Comparison of ENCODE assay signal across 8 cellular contexts in genomic region chr5:181159286-181160143, GRCh38. TPM values are rescaled to one million over a fixed set of nuclear protein-coding genes. Genes with fewer than 3 reads are reported as not detected.
DNase-seq lines count a peak whose midpoint lies in the region; ATAC-seq and TF ChIP-seq lines count a peak whose summit lies in the region.

No MANE protein-coding gene starts in this region.

- H3K27me3 ChIP-seq in esophagus muscularis mucosa, result peaks cover 0 to 35% (median 4%) of the 10 kb centered on the region in 4 donors

- H3K9me3 ChIP-seq in esophagus muscularis mucosa, result no peaks in the 10 kb centered on the region

- TF ChIP-seq EP300 in esophagus muscularis mucosa (IDR thresholded peaks at IDR 0.05), result no peak

- H3K4me1 ChIP-seq in esophagus muscularis mucosa, result peaks cover 7 to 21% (median 19%) of the 10 kb centered on the region in 4 donors

- BruUV-seq in Calu3 (replicated peaks; lab: Mats Ljungman, UMichigan), result no TSS peak

- H3K4me3 ChIP-seq in esophagus muscularis mucosa, result no peak overlapping the region

- H3K27me3 Mint-ChIP-seq in Calu3 (ENCODE audit: unreplicated experiment), result peaks cover 32% of the 10 kb centered on the region
- H3K27me3 Mint-ChIP-seq in natural killer cell treated with Interleukin-12 subunit alpha and Interleukin-12 subunit beta and Interleukin-15 and Interleukin-18, amount 100 ng/mL, for 72 hours, result peaks cover 5 to 7% of the 10 kb centered on the region in 2 donors

- no peak for TF ChIP-seq POLR2A in esophagus muscularis mucosa (IDR thresholded peaks at IDR 0.05; ENCODE audit: low read depth)

- TF ChIP-seq CTCF in Calu3 (IDR thresholded peaks at IDR 0.05; ENCODE audit: unreplicated experiment) (peak; percentile 62), esophagus muscularis mucosa (IDR thresholded peaks at IDR 0.05) (peak; percentile 82 to 88 (median 83))

- peak overlapping the region; percentile 46 for H3K27ac Mint-ChIP-seq in Calu3 (ENCODE audit: unreplicated experiment)
- H3K27ac Mint-ChIP-seq in natural killer cell treated with Interleukin-12 subunit alpha and Interleukin-12 subunit beta and Interleukin-15 and Interleukin-18, amount 100 ng/mL, for 72 hours, result peak overlapping the region; percentile 58 to 94

- intact Hi-C loops in Calu3 (cut with micrococcal nuclease; ENCODE audit: unreplicated experiment) (loop anchor here (2.0 to 5.0 kb wide), 3 partner anchors 115 to 377 kb away; no protein-coding TSS in a partner anchor), esophagus muscularis mucosa (cut with DNase I) (loop anchor here (5.0 to 10.0 kb wide), 2 partner anchors 292 to 375 kb away; no protein-coding TSS in a partner anchor)

- WGBS in esophagus muscularis mucosa, result 58% methylated on average over 20 of the region's 20 CpGs

- H3K4me3 Mint-ChIP-seq in Calu3 (ENCODE audit: low read depth, unreplicated experiment), result no peak overlapping the region
- peak overlapping the region; percentile 80 for H3K4me3 Mint-ChIP-seq in natural killer cell treated with Interleukin-12 subunit alpha and Interleukin-12 subunit beta and Interleukin-15 and Interleukin-18, amount 100 ng/mL, for 72 hours

- H3K36me3 Mint-ChIP-seq in Calu3 (ENCODE audit: insufficient read depth, unreplicated experiment), result peaks cover 6% of the 10 kb centered on the region
- H3K36me3 Mint-ChIP-seq in natural killer cell treated with Interleukin-12 subunit alpha and Interleukin-12 subunit beta and Interleukin-15 and Interleukin-18, amount 100 ng/mL, for 72 hours, result no peaks in the 10 kb centered on the region

- CTCF ChIA-PET in Calu3 (lab: Charles Lee), result interaction anchor here (0.5 kb wide), 1 partner anchor 293 kb away, joined by 3 read pairs; no protein-coding TSS in a partner anchor

- peaks cover 14% of the 10 kb centered on the region for H3K4me1 Mint-ChIP-seq in Calu3 (ENCODE audit: low read depth, unreplicated experiment)
- H3K4me1 Mint-ChIP-seq in natural killer cell treated with Interleukin-12 subunit alpha and Interleukin-12 subunit beta and Interleukin-15 and Interleukin-18, amount 100 ng/mL, for 72 hours (ENCODE audit: low read depth in 2 of 2), result peaks cover 22 to 26% of the 10 kb centered on the region in 2 donors

- peak; percentile 66 for ATAC-seq in GM21526 (IDR thresholded peaks at IDR 0.05; ENCODE audit: low FRiP score, unreplicated experiment)
- ATAC-seq in natural killer cell treated with Interleukin-12 subunit alpha and Interleukin-12 subunit beta and Interleukin-15 and Interleukin-18, amount 100 ng/mL, for 72 hours, result peak; percentile 78 to 79
- ATAC-seq in stimulated activated naive CD8-positive, alpha-beta T cell treated with anti-CD3 and anti-CD28 coated beads, Interleukin-15, Interleukin-2, amounts not matched to agents 100 U/mL and 50 U/mL, for 24 hours, result peak; percentile 65

- H3K27ac ChIP-seq in esophagus muscularis mucosa (replicated peaks in 1 of 4), result peak overlapping the region; percentile 65 to 83 (median 76)

- peak; percentile 95 for DNase-seq in Calu3
- DNase-seq in HuH-7.5 (ENCODE audit: low spot score), result peak; percentile 92
- peak; percentile 94 for DNase-seq in OCI-M1 (lab: John Stamatoyannopoulos, UW)
- DNase-seq in activated T-cell treated with anti-CD3 and anti-CD28 coated beads for 4 hours, result peak; percentile 95
- DNase-seq in esophagus muscularis mucosa (ENCODE audit: extremely low spot score), result peak; percentile 96
- peak; percentile 84 for DNase-seq in natural killer cell treated with Interleukin-12 subunit alpha and Interleukin-12 subunit beta and Interleukin-15 and Interleukin-18, amount 100 ng/mL, for 72 hours (ENCODE audit: low spot score)
- peak; percentile 95 for DNase-seq in stimulated activated naive CD8-positive, alpha-beta T cell treated with anti-CD3 and anti-CD28 coated beads, Interleukin-15, Interleukin-2, amounts not matched to agents 100 U/mL and 50 U/mL, for 24 hours

- no peaks in the 10 kb centered on the region for H3K36me3 ChIP-seq in esophagus muscularis mucosa

- no peaks in the 10 kb centered on the region for H3K9me3 Mint-ChIP-seq in Calu3 (ENCODE audit: low read depth, unreplicated experiment)
- peaks cover 4% of the 10 kb centered on the region for H3K9me3 Mint-ChIP-seq in natural killer cell treated with Interleukin-12 subunit alpha and Interleukin-12 subunit beta and Interleukin-15 and Interleukin-18, amount 100 ng/mL, for 72 hours

RNA-seq across cellular contexts. Expression of gene OR2V2, which starts 12.1 kb away (rescaled TPM):
- total RNA-seq in Calu3 (2022) (not detected in 2 replicates), esophagus muscularis mucosa (not detected)
- not detected for total RNA-seq in natural killer cell treated with Interleukin-12 subunit alpha and Interleukin-12 subunit beta and Interleukin-15 and Interleukin-18, amount 100 ng/mL, for 72 hours

RNA-seq across cellular contexts. Expression of gene OR2V1, which starts 28.5 kb away (rescaled TPM):
- total RNA-seq in Calu3 (2022) (not detected in 2 replicates), esophagus muscularis mucosa (not detected)
- not detected for total RNA-seq in natural killer cell treated with Interleukin-12 subunit alpha and Interleukin-12 subunit beta and Interleukin-15 and Interleukin-18, amount 100 ng/mL, for 72 hours

RNA-seq across cellular contexts. Expression of gene TRIM7, which starts 45.5 kb away (rescaled TPM):
- total RNA-seq in Calu3 (2022), result 1.8 and 2.4 TPM in 2 replicates
- total RNA-seq in esophagus muscularis mucosa, result 1 to 10 TPM; 2.1 to 5.8 (median 3.4) TPM
- 1 to 10 TPM in 1 of 2 donors, not detected in 1; 1.3 TPM for total RNA-seq in natural killer cell treated with Interleukin-12 subunit alpha and Interleukin-12 subunit beta and Interleukin-15 and Interleukin-18, amount 100 ng/mL, for 72 hours
